In the genomic region with DNA sequence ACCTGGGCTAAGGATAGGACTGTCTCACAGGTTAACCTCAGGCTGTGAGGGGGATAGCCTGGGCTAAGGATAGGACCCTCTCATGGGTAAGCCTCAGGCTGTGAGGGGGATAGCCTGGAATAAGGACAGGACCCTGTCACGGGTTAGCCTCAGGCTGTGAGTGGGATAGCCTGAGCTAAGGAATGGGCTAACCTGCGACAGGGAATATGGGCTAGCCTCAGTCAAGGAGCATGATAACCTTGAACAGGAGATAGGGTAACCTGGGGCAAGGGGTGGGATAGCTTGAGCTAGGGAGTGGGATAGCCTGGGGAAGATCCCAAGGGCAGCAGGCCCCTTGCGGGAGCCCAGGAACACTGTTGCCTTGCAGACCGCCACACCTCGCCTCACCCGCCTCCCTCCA, we compare ENCODE assay signal across 22 cellular contexts. TPM values are rescaled to one million over a fixed set of nuclear protein-coding genes. Genes with fewer than 3 reads are reported as not detected.
"Had no signal": no experiment of that assay in that cellular context is flagged by ENCODE, and none has a peak within 500 bp of the region (broad histone marks: within the 10 kb centered on the region; RNA-seq: fewer than 3 reads in every experiment).

No MANE protein-coding gene starts in this region.

- FAIRE-seq: RCC 7860 had no signal

- H3K27ac ChIP-seq: HL-60, KMS-11 had no signal

- H3K4me2 ChIP-seq: KMS-11, SK-N-SH had no signal

- H3K9me3 ChIP-seq: SK-N-SH had no signal

- DNase-seq: IMR-90, Kasumi-1, MM.1S, NCI-H1092 treated with DMSO at 0.1 percent for 48 hours, NCI-H1436, NCI-H187, NCI-H2029, NCI-H2081 treated with DMSO at 0.1 percent for 48 hours, NCI-H2171, NCI-H226, NCI-H446, NCI-H510A, NCI-H524 treated with DMSO at 0.1 percent for 48 hours, NCI-H69, NCI-H774, RPMI8226, SHP77, T-helper 1 cell had no signal

- H3K9ac ChIP-seq: KMS-11, SK-N-SH had no signal

RNA-seq across cellular contexts. Expression of a gene that starts 42.7 kb away (rescaled TPM):
- total RNA-seq: IMR-90 had no signal
- polyA plus RNA-seq: IMR-90 had no signal
